ENCODE assay signal across 8 cellular contexts in genomic region chr14:69483765-69484443, GRCh38. TPM values are rescaled to one million over a fixed set of nuclear protein-coding genes. Genes with fewer than 3 reads are reported as not detected.
DNase-seq lines count a peak whose midpoint lies in the region; ATAC-seq and TF ChIP-seq lines count a peak whose summit lies in the region.

No MANE protein-coding gene starts in this region.

- peak overlapping the region; percentile 51 for H3K9ac ChIP-seq in ES-I3 (ENCODE audit: low read depth, low read length)

- 1 to 2% (median 2%) methylated on average over 52 to 54 of the region's 54 CpGs for WGBS in psoas muscle, 3 donors

- ATAC-seq in left cardiac atrium (peak; percentile 67 to 68), psoas muscle (peak; percentile 91 to 96 (median 93)), GM21825 (IDR thresholded peaks at IDR 0.05; ENCODE audit: unreplicated experiment) (no peak), GM21447 (IDR thresholded peaks at IDR 0.05; ENCODE audit: unreplicated experiment) (no peak), HG02763 (IDR thresholded peaks at IDR 0.05; ENCODE audit: unreplicated experiment) (no peak)

- H3K4me1 ChIP-seq in ES-I3 (ENCODE audit: insufficient read depth, low read length) (peaks cover 5% of the 10 kb centered on the region; the same call in 1 of the 2 replicates), psoas muscle (peaks cover 16% of the 10 kb centered on the region)

- H3K27me3 ChIP-seq in psoas muscle (ENCODE audit: insufficient read depth in 3 of 3, low read length in 2 of 3): peaks cover 0 to 11% (median 2%) of the 10 kb centered on the region in 3 donors

- no peaks in the 10 kb centered on the region for H3K36me3 ChIP-seq in ES-I3 (ENCODE audit: insufficient read depth, low read length)
- no peaks in the 10 kb centered on the region for H3K36me3 ChIP-seq in psoas muscle (ENCODE audit: insufficient read depth in 1 of 2, low read depth in 1 of 2)

- H3K9me3 ChIP-seq in ES-I3 (ENCODE audit: control insufficient read depth, insufficient read depth, low read length): no peaks in the 10 kb centered on the region
- no peaks in the 10 kb centered on the region for H3K9me3 ChIP-seq in psoas muscle

- peak overlapping the region; percentile 58 for H3K4me3 ChIP-seq in psoas muscle

- DNase-seq in SHP77 (lab: John Stamatoyannopoulos, UW) (peak; percentile 25 to 40), left cardiac atrium (peak; percentile 53), psoas muscle (peak; percentile 73 to 90)
- no peak for DNase-seq in activated CD4-positive, CD25-positive, alpha-beta regulatory T cell treated with anti-CD3 and anti-CD28 coated beads, Interleukin-2, amount 50 U/mL, for 72 hours

- TF ChIP-seq CTCF in psoas muscle (IDR thresholded peaks at IDR 0.05): no peak

- H3K27ac ChIP-seq in psoas muscle: peak overlapping the region; percentile 83

- intact Hi-C loops in left cardiac atrium (cut with DNase I) (no loop called here), psoas muscle (cut with DNase I) (no loop called here)

RNA-seq across cellular contexts. Expression of gene PLEKHD1, which starts 0.6 kb away (rescaled TPM):
- under 1 TPM; 0.15 to 0.24 TPM for total RNA-seq in left cardiac atrium
- total RNA-seq in psoas muscle: under 1 TPM in 3 of 4 donors, not detected in 1; 0.04 to 0.69 (median 0.08) TPM
- polyA plus RNA-seq in psoas muscle: under 1 TPM; 0.01 to 0.04 (median 0.03) TPM

Comparison
In these comparisons a context has a peak if more than half of its experiments do, and no peak if none do; other contexts are left out.
1. ATAC-seq: peak in left cardiac atrium (2 of 2) and psoas muscle (4 of 4); none in GM21825 (single experiment), GM21447 (single experiment) and HG02763 (single experiment).